In genomic region chr3:157794771-157795170, GRCh38 we compare ENCODE assay signal across 16 cellular contexts.
DNase-seq lines count a peak whose midpoint lies in the region; ATAC-seq, FAIRE-seq and TF ChIP-seq lines count a peak whose summit lies in the region.
"Had no signal": no experiment of that assay in that cellular context is flagged by ENCODE, and none has a peak within 500 bp of the region (broad histone marks: within the 10 kb centered on the region; RNA-seq: fewer than 3 reads in every experiment).

No MANE protein-coding gene starts in this region.

- no peak overlapping the region for H3K4me3 ChIP-seq in AG04449 (ENCODE audit: low read depth, low read length)

- H3K4me1 Mint-ChIP-seq in activated naive CD8-positive, alpha-beta T cell treated with anti-CD3 and anti-CD28 coated beads for 36 hours = no peaks in the 10 kb centered on the region
- H3K4me1 Mint-ChIP-seq: activated naive CD8-positive, alpha-beta T cell treated with anti-CD3 and anti-CD28 coated beads, Interleukin-2, amount 50 U/mL, for 24 hours had no signal

- POLR2A ChIA-PET in AG04449 (lab: Yijun Ruan, JAX) = interaction anchor here (1.6 kb wide), 1 partner anchor 10 kb away, joined by 4 read pairs; no protein-coding TSS in a partner anchor

- TF ChIP-seq POLR2A in H54 (IDR thresholded peaks at IDR 0.05; ENCODE audit: low read depth, low read length) = no peak

- H3K4me3 Mint-ChIP-seq in activated naive CD8-positive, alpha-beta T cell treated with anti-CD3 and anti-CD28 coated beads for 36 hours = no peak overlapping the region
- H3K4me3 Mint-ChIP-seq: activated CD4-positive, alpha-beta memory T cell treated with anti-CD3 and anti-CD28 coated beads for 36 hours; activated naive CD8-positive, alpha-beta T cell treated with anti-CD3 and anti-CD28 coated beads, Interleukin-2, amount 50 U/mL, for 24 hours had no signal

- FAIRE-seq in H54 (lab: Jason Lieb, UNC) = peak; percentile 74
- FAIRE-seq: HepG2 had no signal

- CTCF ChIA-PET in AG04449 (lab: Yijun Ruan, JAX) = no interaction called here

- H3K27ac Mint-ChIP-seq in activated naive CD8-positive, alpha-beta T cell treated with anti-CD3 and anti-CD28 coated beads for 36 hours = no peak overlapping the region
- H3K27ac Mint-ChIP-seq: activated CD4-positive, alpha-beta memory T cell treated with anti-CD3 and anti-CD28 coated beads for 36 hours; activated naive CD8-positive, alpha-beta T cell treated with anti-CD3 and anti-CD28 coated beads, Interleukin-2, amount 50 U/mL, for 24 hours had no signal

- peaks cover 7% of the 10 kb centered on the region for H3K9me3 Mint-ChIP-seq in activated naive CD8-positive, alpha-beta T cell treated with anti-CD3 and anti-CD28 coated beads for 36 hours

- no peak for TF ChIP-seq CTCF in AG04449 (IDR thresholded peaks at IDR 0.05; ENCODE audit: insufficient read depth, low read length, missing control alignments)

- ATAC-seq in GM21786 (IDR thresholded peaks at IDR 0.05; ENCODE audit: unreplicated experiment) (no peak), GM19351 (IDR thresholded peaks at IDR 0.05; ENCODE audit: unreplicated experiment) (no peak)
- ATAC-seq: activated naive CD8-positive, alpha-beta T cell treated with anti-CD3 and anti-CD28 coated beads, Interleukin-2, amount 50 U/mL, for 24 hours; HepG2 had no signal

- H3K36me3 Mint-ChIP-seq in activated naive CD8-positive, alpha-beta T cell treated with anti-CD3 and anti-CD28 coated beads for 36 hours = no peaks in the 10 kb centered on the region
- H3K36me3 Mint-ChIP-seq: activated CD4-positive, alpha-beta memory T cell treated with anti-CD3 and anti-CD28 coated beads for 36 hours had no signal

- no peaks in the 10 kb centered on the region for H3K27me3 Mint-ChIP-seq in activated naive CD8-positive, alpha-beta T cell treated with anti-CD3 and anti-CD28 coated beads for 36 hours
- H3K27me3 Mint-ChIP-seq: activated CD4-positive, alpha-beta memory T cell treated with anti-CD3 and anti-CD28 coated beads for 36 hours; activated naive CD8-positive, alpha-beta T cell treated with anti-CD3 and anti-CD28 coated beads, Interleukin-2, amount 50 U/mL, for 24 hours had no signal

- DNase-seq in AG04449 (ENCODE audit: low read depth, low spot score) = peak; percentile 28
- no peak for DNase-seq in H54 (ENCODE audit: insufficient read length, low spot score)
- peak; percentile 49 for DNase-seq in amniotic stem cell (lab: John Stamatoyannopoulos, UW)
- DNase-seq in fibroblast of the conjunctiva (ENCODE audit: low read depth) = peak; percentile 34
- no peak for DNase-seq in activated naive CD8-positive, alpha-beta T cell treated with anti-CD3 and anti-CD28 coated beads for 36 hours
- no peak for DNase-seq in NCI-H748 (lab: John Stamatoyannopoulos, UW; ENCODE audit: unreplicated experiment)
- DNase-seq: activated CD4-positive, alpha-beta memory T cell treated with anti-CD3 and anti-CD28 coated beads for 36 hours; activated naive CD8-positive, alpha-beta T cell treated with anti-CD3 and anti-CD28 coated beads, Interleukin-2, amount 50 U/mL, for 24 hours; Calu3; GF-D8; hippocampal formation; NCI-H524 treated with DMSO at 0.1 percent for 48 hours; stimulated activated CD4-positive, alpha-beta T cell treated with anti-CD3 and anti-CD28 coated beads, Interleukin-1b, Interleukin-23, amount 100 ng/mL, for 48 hours had no signal

Comparison
In these comparisons a context has a peak if more than half of its experiments do, and no peak if none do; other contexts are left out.
1. DNase-seq: peak in AG04449 (single experiment), amniotic stem cell (single experiment) and fibroblast of the conjunctiva (single experiment); none in H54 (single experiment), activated naive CD8-positive, alpha-beta T cell treated with anti-CD3 and anti-CD28 coated beads for 36 hours (single experiment) and NCI-H748 (single experiment).